Comparison of ENCODE assay signal across 8 cellular contexts in the genomic region with DNA sequence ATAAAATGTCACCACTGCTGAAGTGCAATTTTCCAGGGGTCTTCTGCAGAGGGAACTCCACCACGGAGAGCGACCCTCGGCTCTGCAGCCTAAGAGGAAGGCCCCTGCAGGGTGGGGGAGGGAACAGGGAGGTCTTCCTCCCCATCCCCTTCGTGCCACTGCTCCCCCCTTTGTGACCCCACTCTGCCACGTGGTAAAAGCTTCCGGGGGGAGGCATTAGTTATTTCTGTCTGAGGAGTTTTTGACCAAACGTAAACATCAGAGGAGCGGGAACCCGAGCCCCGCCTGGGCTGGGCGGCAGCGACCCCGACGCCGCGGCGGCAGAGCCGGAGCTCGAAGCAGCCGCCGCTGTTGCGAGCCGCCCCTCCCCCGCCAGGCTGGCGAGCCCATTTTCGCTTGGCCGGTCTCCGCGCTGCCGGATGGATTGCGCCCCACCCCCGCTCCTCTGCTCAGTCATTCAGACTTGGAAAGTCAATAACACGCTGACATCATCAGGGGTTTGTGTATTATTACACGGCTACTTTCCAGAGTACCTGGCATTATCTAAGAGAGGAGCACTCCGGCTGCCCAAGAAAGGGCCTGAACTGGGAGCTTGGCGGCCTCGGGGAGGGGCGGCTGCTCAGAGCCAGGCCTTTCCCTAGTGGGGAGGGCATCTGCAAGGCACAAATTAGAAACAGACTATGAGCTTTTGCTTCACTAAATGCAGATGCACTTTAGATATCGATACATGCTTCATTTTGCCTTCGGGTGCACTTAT.
DNase-seq lines count a peak whose midpoint lies in the region; ATAC-seq, FAIRE-seq and TF ChIP-seq lines count a peak whose summit lies in the region.

No MANE protein-coding gene starts in this region.

- H3K9ac ChIP-seq in mammary epithelial cell (ENCODE audit: insufficient read depth, low read length) = peak overlapping the region; percentile 45

- CTCF ChIA-PET in mammary epithelial cell (lab: Charles Lee; ENCODE audit: low non-redundant PET) = interaction anchor here (0.6 to 0.7 kb wide), 2 partner anchors 28 to 234 kb away, joined by 3 to 12 read pairs; no protein-coding TSS in a partner anchor

- H2AFZ ChIP-seq in mammary epithelial cell (ENCODE audit: low read depth, low read length) = peak overlapping the region; percentile 67

- intact Hi-C loops in mammary epithelial cell (cut with micrococcal nuclease) = loop anchor here (1.0 to 10.0 kb wide), 10 partner anchors 52 to 1025 kb away; a partner anchor contains a TSS

- H4K20me1 ChIP-seq in mammary epithelial cell (ENCODE audit: insufficient read depth, low read length) = no peaks in the 10 kb centered on the region

- dilution Hi-C loops in mammary epithelial cell (cut with HindIII; ENCODE audit: low sequenced_read_pairs) = loop anchor here (5.0 kb wide), 1 partner anchor 162 kb away; a partner anchor contains a TSS

- no peaks in the 10 kb centered on the region for H3K79me2 ChIP-seq in mammary epithelial cell (ENCODE audit: insufficient read depth, low read length)

- H3K27me3 ChIP-seq in WERI-Rb-1 (ENCODE audit: insufficient read depth, low read depth, severe bottlenecking) = no peaks in the 10 kb centered on the region
- no peaks in the 10 kb centered on the region for H3K27me3 ChIP-seq in mammary epithelial cell (ENCODE audit: insufficient read depth, low read length)
- no peaks in the 10 kb centered on the region for H3K27me3 ChIP-seq in small intestine (ENCODE audit: control insufficient read depth in 2 of 2, insufficient read depth in 2 of 2, low read length in 2 of 2)

- under 1% methylated on average over 15 of the region's 40 CpGs for WGBS in mammary epithelial cell (ENCODE audit: low coverage, missing lambda C conversion rate)
- 0 to 1% (median 0%) methylated on average over 38 to 40 of the region's 40 CpGs for WGBS in small intestine, 3 donors

- TF ChIP-seq CTCF in WERI-Rb-1 (IDR thresholded peaks at IDR 0.05; ENCODE audit: low read depth, low read length) (no peak), mammary epithelial cell (conservative IDR thresholded peaks at IDR 0.05 in 1 of 2, IDR thresholded peaks at IDR 0.05 in 1 of 2; ENCODE audit: extremely low read depth in 1 of 2, insufficient read depth in 1 of 2, low read depth in 1 of 2, low read length in 2 of 2) (no peak)

- FAIRE-seq in small intestine (lab: Jason Lieb, UNC) = no peak

- in situ Hi-C loops in ACHN (cut with HindIII; ENCODE audit: low pct_ligation_motif_present, low pct_unique_long_range_greater_than_20kb, low sequenced_read_pairs) = no loop called here
- in situ Hi-C loops in mammary epithelial cell (cut with MboI; ENCODE audit: low sequenced_read_pairs in 2 of 2) = loop anchor here (10.0 to 25.0 kb wide), 3 partner anchors 165 to 305 kb away; a partner anchor contains a TSS

- peak overlapping the region; percentile 76 for H3K4me2 ChIP-seq in mammary epithelial cell (ENCODE audit: insufficient read depth, low read depth, low read length)

- H3K4me1 ChIP-seq in mammary epithelial cell (ENCODE audit: insufficient read depth, low read length) (peaks cover 44% of the 10 kb centered on the region), small intestine (ENCODE audit: control insufficient read depth in 2 of 2, insufficient read depth in 1 of 2, low read depth in 1 of 2, low read length in 1 of 2) (peaks cover 24 to 44% of the 10 kb centered on the region in 2 donors)

- no peaks in the 10 kb centered on the region for H3K36me3 ChIP-seq in WERI-Rb-1
- no peaks in the 10 kb centered on the region for H3K36me3 ChIP-seq in mammary epithelial cell (ENCODE audit: insufficient read depth, low read length)
- H3K36me3 ChIP-seq in small intestine (ENCODE audit: control insufficient read depth in 2 of 2, insufficient read depth in 2 of 2, low read length in 2 of 2) = no peaks in the 10 kb centered on the region

- peak; percentile 97 for DNase-seq in ACHN
- DNase-seq in NCI-H2196 (lab: John Stamatoyannopoulos, UW; ENCODE audit: unreplicated experiment) = peak; percentile 100
- DNase-seq in WERI-Rb-1 = peak; percentile 94
- DNase-seq in mammary epithelial cell = peak; percentile 97
- DNase-seq in iPS-NIHi11 (ENCODE audit: low spot score) = peak; percentile 93
- peak; percentile 99 for DNase-seq in small intestine

- H3K27ac ChIP-seq in WERI-Rb-1 (peak overlapping the region; percentile 97), mammary epithelial cell (ENCODE audit: insufficient read depth, low read depth, low read length) (peak overlapping the region; percentile 57), small intestine (ENCODE audit: low read depth in 1 of 2, low read length in 1 of 2) (peak overlapping the region; percentile 89 to 98)

- H3K9me3 ChIP-seq in WERI-Rb-1 (ENCODE audit: severe bottlenecking) (no peaks in the 10 kb centered on the region), mammary epithelial cell (replicated peaks; ENCODE audit: insufficient read depth, low read length) (no peaks in the 10 kb centered on the region), small intestine (ENCODE audit: control insufficient read depth, low read depth) (no peaks in the 10 kb centered on the region)

- no TSS peak for BruUV-seq in mammary epithelial cell (replicated peaks; lab: Mats Ljungman, UMichigan)

- peak overlapping the region; percentile 59 for H3K4me3 ChIP-seq in WERI-Rb-1 (ENCODE audit: low read depth, low read length)
- H3K4me3 ChIP-seq in mammary epithelial cell (replicated peaks in 1 of 3; ENCODE audit: insufficient read depth in 1 of 3, low read depth in 2 of 3, low read length in 3 of 3) = peak overlapping the region in 2 of 3 experiments; percentile 26 to 35
- peak overlapping the region in 1 of 2 donors; percentile 30 for H3K4me3 ChIP-seq in small intestine (ENCODE audit: low read depth in 1 of 2, low read length in 2 of 2)

- ATAC-seq in GM18870 (IDR thresholded peaks at IDR 0.05; ENCODE audit: unreplicated experiment) (peak; percentile 73), HG03135 (IDR thresholded peaks at IDR 0.05; ENCODE audit: unreplicated experiment) (peak; percentile 67)
